1 cellular context compared by ENCODE assay signal in genomic region chr19:40055049-40055448, GRCh38.
TF ChIP-seq lines count a peak whose summit lies in the region.

No MANE protein-coding gene starts in this region.

TF ChIP-seq in endothelial cell of umbilical vein, 7 proteins besides CTCF, POLR2A, EP300 and RAD21:
- TF ChIP-seq GATA2 (IDR thresholded peaks at IDR 0.05; ENCODE audit: insufficient read depth, insufficient read length, low read depth, low read length): no peak
- no peak for TF ChIP-seq MAX (IDR thresholded peaks at IDR 0.05; ENCODE audit: insufficient read depth, insufficient read length)
- TF ChIP-seq MYC (IDR thresholded peaks at IDR 0.05; ENCODE audit: low read depth, low read length): no peak
- TF ChIP-seq JUN (IDR thresholded peaks at IDR 0.05; ENCODE audit: borderline replicate concordance, insufficient read depth, insufficient read length, low read depth): no peak
- no peak for TF ChIP-seq POLR2AphosphoS5 (IDR thresholded peaks at IDR 0.05; ENCODE audit: insufficient read depth, low read depth, low read length)
- no peak for TF ChIP-seq FOS (IDR thresholded peaks at IDR 0.05; ENCODE audit: borderline replicate concordance, insufficient read depth, low read length)
- TF ChIP-seq EZH2 (IDR thresholded peaks at IDR 0.05; ENCODE audit: borderline replicate concordance, low read depth, low read length, severe bottlenecking): no peak
TF ChIP-seq in endothelial cell of umbilical vein: peak in this region for 0.
